Comparison of ENCODE assay signal across 16 cellular contexts in the genomic region with DNA sequence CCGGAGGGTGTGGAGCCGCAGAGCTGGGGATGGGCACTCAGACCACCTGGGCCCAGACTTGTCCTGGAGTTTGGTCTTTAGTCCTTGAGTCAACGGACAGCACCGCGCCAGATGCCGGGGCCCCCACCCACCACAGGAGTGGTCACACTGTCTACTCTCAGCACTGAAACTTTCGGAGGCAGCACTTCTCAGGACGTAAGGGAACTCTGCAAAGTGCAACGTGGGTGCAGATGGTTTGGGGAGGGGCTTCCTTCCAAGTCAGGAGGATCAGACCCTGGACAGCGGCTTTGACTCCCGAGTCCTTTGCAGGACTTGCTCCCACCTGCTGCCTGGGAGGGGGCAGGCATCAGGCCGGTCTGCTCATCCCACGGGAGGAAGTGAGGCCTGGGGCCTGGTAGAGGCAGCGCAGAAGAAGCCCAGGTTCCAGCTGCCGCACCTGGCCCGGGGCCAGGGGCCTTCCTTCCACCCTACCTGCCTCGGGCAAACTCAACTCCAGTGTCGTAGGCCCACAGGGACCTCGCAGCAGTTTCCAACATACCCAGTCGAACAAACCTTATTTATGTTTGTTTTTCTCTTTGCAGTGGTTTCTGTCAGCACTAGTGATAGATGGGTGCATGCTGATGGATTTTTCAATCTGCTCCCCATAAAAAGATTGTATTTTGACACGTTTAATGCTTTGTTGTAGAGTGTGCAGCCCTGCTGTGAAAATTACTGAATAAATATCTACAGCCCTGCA.
DNase-seq lines count a peak whose midpoint lies in the region; ATAC-seq and TF ChIP-seq lines count a peak whose summit lies in the region.
"Had no signal": no experiment of that assay in that cellular context is flagged by ENCODE, and none has a peak within 500 bp of the region (broad histone marks: within the 10 kb centered on the region; RNA-seq: fewer than 3 reads in every experiment).

No MANE protein-coding gene starts in this region.

- peaks cover 0 to 6% (median 0%) of the 10 kb centered on the region in 4 donors for H3K9me3 ChIP-seq in upper lobe of left lung
- H3K9me3 ChIP-seq: pancreas, thyroid gland had no signal

- 58 to 60% methylated on average over 16 to 21 of the region's 21 CpGs for WGBS in upper lobe of left lung, 2 donors

- no peak overlapping the region for H3K27ac ChIP-seq in coronary artery
- no peak overlapping the region for H3K27ac ChIP-seq in upper lobe of left lung
- H3K27ac ChIP-seq: dorsolateral prefrontal cortex, pancreas, thyroid gland had no signal

- H3K4me3 ChIP-seq in coronary artery (no peak overlapping the region), upper lobe of left lung (no peak overlapping the region)
- H3K4me3 ChIP-seq: dorsolateral prefrontal cortex, pancreas, thyroid gland had no signal

- no peak for TF ChIP-seq POLR2A in upper lobe of left lung (IDR thresholded peaks at IDR 0.05)

- H3K36me3 ChIP-seq in upper lobe of left lung: no peaks in the 10 kb centered on the region
- H3K36me3 ChIP-seq: pancreas, thyroid gland had no signal

- no peaks in the 10 kb centered on the region for H3K4me1 ChIP-seq in upper lobe of left lung
- H3K4me1 ChIP-seq: pancreas, thyroid gland had no signal

- no peak for TF ChIP-seq CTCF in coronary artery (IDR thresholded peaks at IDR 0.05)
- TF ChIP-seq CTCF in upper lobe of left lung (IDR thresholded peaks at IDR 0.05): no peak

- H3K27me3 ChIP-seq in upper lobe of left lung: no peaks in the 10 kb centered on the region
- H3K27me3 ChIP-seq: pancreas, thyroid gland had no signal

- peak; percentile 43 for DNase-seq in activated CD8-positive, alpha-beta memory T cell treated with anti-CD3 and anti-CD28 coated beads for 24 hours
- DNase-seq in activated CD8-positive, alpha-beta memory T cell treated with anti-CD3 and anti-CD28 coated beads, Interleukin-2, amount 50 U/mL, for 4 hours: no peak
- DNase-seq in NCI-H2107 (lab: John Stamatoyannopoulos, UW) (peak; percentile 63), coronary artery (ENCODE audit: low spot score) (peak; percentile 53), upper lobe of left lung (peak; percentile 15 to 58), nucleus accumbens (lab: John Stamatoyannopoulos, UW) (no peak)
- DNase-seq in stimulated activated CD8-positive, alpha-beta memory T cell treated with anti-CD3 and anti-CD28 coated beads, Interleukin-4, amount 100 ng/mL, for 48 hours: no peak
- DNase-seq: activated CD4-positive, alpha-beta T cell treated with anti-CD3 and anti-CD28 coated beads, Interleukin-2, amount 10 ng/mL, durations not matched to agents 7 days and 5 days; activated gamma-delta T cell; KBM-7; NCI-H446; T-helper 9 cell; thyroid gland had no signal

- TF ChIP-seq EP300 in upper lobe of left lung (IDR thresholded peaks at IDR 0.05): no peak

- no peak for ATAC-seq in upper lobe of left lung (ENCODE audit: low FRiP score in 2 of 2)
- no peak for ATAC-seq in GM19035 (IDR thresholded peaks at IDR 0.05; ENCODE audit: unreplicated experiment)
- ATAC-seq: pancreas had no signal

Comparison
In these comparisons a context has a peak if more than half of its experiments do, and no peak if none do; other contexts are left out.
1. DNase-seq: peak in activated CD8-positive, alpha-beta memory T cell treated with anti-CD3 and anti-CD28 coated beads for 24 hours (single experiment), NCI-H2107 (single experiment), coronary artery (single experiment) and upper lobe of left lung (2 of 2); none in activated CD8-positive, alpha-beta memory T cell treated with anti-CD3 and anti-CD28 coated beads, Interleukin-2, amount 50 U/mL, for 4 hours (single experiment), nucleus accumbens (0 of 56) and stimulated activated CD8-positive, alpha-beta memory T cell treated with anti-CD3 and anti-CD28 coated beads, Interleukin-4, amount 100 ng/mL, for 48 hours (single experiment).